Comparison of ENCODE assay signal across 21 cellular contexts in genomic region chr3:20222274-20222673, GRCh38.
"Had no signal": no experiment of that assay in that cellular context is flagged by ENCODE, and none has a peak within 500 bp of the region (broad histone marks: within the 10 kb centered on the region; RNA-seq: fewer than 3 reads in every experiment).

No MANE protein-coding gene starts in this region.

- H3K4me3 ChIP-seq: hepatocyte, pancreas, transverse colon, uterus had no signal

- DNase-seq: activated CD4-positive, alpha-beta T cell treated with anti-CD3 and anti-CD28 coated beads, Interleukin-2, amount 10 ng/mL, durations not matched to agents 7 days and 5 days; activated CD8-positive, alpha-beta memory T cell treated with anti-CD3 and anti-CD28 coated beads, Interleukin-2, amount 10 ng/mL, durations not matched to agents 7 days and 5 days; activated CD8-positive, alpha-beta T cell treated with anti-CD3 and anti-CD28 coated beads for 36 hours; activated effector memory CD4-positive, alpha-beta T cell treated with anti-CD3 and anti-CD28 coated beads, Interleukin-2, amount 50 U/mL, for 16 hours; activated naive CD4-positive, alpha-beta T cell treated with anti-CD3 and anti-CD28 coated beads, Interleukin-2, amount 10 ng/mL, durations not matched to agents 7 days and 5 days; activated T-cell treated with anti-CD3 and anti-CD28 coated beads for 4 hours; effector CD8-positive, alpha-beta T cell; foreskin melanocyte; left cardiac atrium; naive thymus-derived CD4-positive, alpha-beta T cell; pancreas; stimulated activated CD4-positive, alpha-beta T cell treated with anti-CD3 and anti-CD28 coated beads, Interleukin-2, amount 100 ng/mL, for 48 hours; stimulated activated CD8-positive, alpha-beta memory T cell treated with anti-CD3 and anti-CD28 coated beads, Interleukin-4, amount 100 ng/mL, for 48 hours; stimulated activated naive B cell treated with anti-CD40 and anti-IgM and Interleukin-4, amounts not matched to agents 10 μg/mL and 1 μg/mL and 100 μg/mL, for 72 hours; SW 1271; T-helper 17 cell; transverse colon; uterus had no signal

- H3K27me3 ChIP-seq: hepatocyte, neutrophil, pancreas, transverse colon, uterus had no signal

- H3K36me3 Mint-ChIP-seq: activated CD8-positive, alpha-beta memory T cell treated with anti-CD3 and anti-CD28 coated beads, Interleukin-2, amount 10 ng/mL, durations not matched to agents 7 days and 5 days; activated naive CD4-positive, alpha-beta T cell treated with anti-CD3 and anti-CD28 coated beads, Interleukin-2, amount 10 ng/mL, durations not matched to agents 7 days and 5 days; stimulated activated naive B cell treated with anti-CD40 and anti-IgM and Interleukin-4, amounts not matched to agents 10 μg/mL and 1 μg/mL and 100 μg/mL, for 72 hours had no signal

- ATAC-seq: activated CD8-positive, alpha-beta memory T cell treated with anti-CD3 and anti-CD28 coated beads, Interleukin-2, amount 10 ng/mL, durations not matched to agents 7 days and 5 days; activated CD8-positive, alpha-beta T cell treated with anti-CD3 and anti-CD28 coated beads for 36 hours; left cardiac atrium; naive thymus-derived CD4-positive, alpha-beta T cell; pancreas; stimulated activated naive B cell treated with anti-CD40 and anti-IgM and Interleukin-4, amounts not matched to agents 10 μg/mL and 1 μg/mL and 100 μg/mL, for 72 hours; T-helper 17 cell had no signal

- H3K4me2 ChIP-seq: hepatocyte had no signal

- H3K36me3 ChIP-seq: neutrophil, pancreas, transverse colon, uterus had no signal

- H3K27me3 Mint-ChIP-seq: activated CD4-positive, alpha-beta T cell treated with anti-CD3 and anti-CD28 coated beads, Interleukin-2, amount 10 ng/mL, durations not matched to agents 7 days and 5 days; activated CD8-positive, alpha-beta memory T cell treated with anti-CD3 and anti-CD28 coated beads, Interleukin-2, amount 10 ng/mL, durations not matched to agents 7 days and 5 days; activated CD8-positive, alpha-beta T cell treated with anti-CD3 and anti-CD28 coated beads for 36 hours; activated naive CD4-positive, alpha-beta T cell treated with anti-CD3 and anti-CD28 coated beads, Interleukin-2, amount 10 ng/mL, durations not matched to agents 7 days and 5 days; memory B cell; stimulated activated naive B cell treated with anti-CD40 and anti-IgM and Interleukin-4, amounts not matched to agents 10 μg/mL and 1 μg/mL and 100 μg/mL, for 72 hours had no signal

- H3K4me1 Mint-ChIP-seq: activated CD4-positive, alpha-beta T cell treated with anti-CD3 and anti-CD28 coated beads, Interleukin-2, amount 10 ng/mL, durations not matched to agents 7 days and 5 days; activated CD8-positive, alpha-beta memory T cell treated with anti-CD3 and anti-CD28 coated beads, Interleukin-2, amount 10 ng/mL, durations not matched to agents 7 days and 5 days; activated naive CD4-positive, alpha-beta T cell treated with anti-CD3 and anti-CD28 coated beads, Interleukin-2, amount 10 ng/mL, durations not matched to agents 7 days and 5 days; memory B cell; naive thymus-derived CD4-positive, alpha-beta T cell; stimulated activated naive B cell treated with anti-CD40 and anti-IgM and Interleukin-4, amounts not matched to agents 10 μg/mL and 1 μg/mL and 100 μg/mL, for 72 hours; T-helper 17 cell had no signal

- H3K4me3 Mint-ChIP-seq: activated CD4-positive, alpha-beta T cell treated with anti-CD3 and anti-CD28 coated beads, Interleukin-2, amount 10 ng/mL, durations not matched to agents 7 days and 5 days; activated CD8-positive, alpha-beta memory T cell treated with anti-CD3 and anti-CD28 coated beads, Interleukin-2, amount 10 ng/mL, durations not matched to agents 7 days and 5 days; activated CD8-positive, alpha-beta T cell treated with anti-CD3 and anti-CD28 coated beads for 36 hours; activated naive CD4-positive, alpha-beta T cell treated with anti-CD3 and anti-CD28 coated beads, Interleukin-2, amount 10 ng/mL, durations not matched to agents 7 days and 5 days; memory B cell; naive thymus-derived CD4-positive, alpha-beta T cell; stimulated activated naive B cell treated with anti-CD40 and anti-IgM and Interleukin-4, amounts not matched to agents 10 μg/mL and 1 μg/mL and 100 μg/mL, for 72 hours; T-helper 17 cell had no signal

- H3K9me3 ChIP-seq: neutrophil, pancreas, transverse colon, uterus had no signal

- H3K4me1 ChIP-seq: transverse colon, uterus had no signal

- H2AFZ ChIP-seq: hepatocyte had no signal

- H3K9me3 Mint-ChIP-seq: activated CD4-positive, alpha-beta T cell treated with anti-CD3 and anti-CD28 coated beads, Interleukin-2, amount 10 ng/mL, durations not matched to agents 7 days and 5 days; activated CD8-positive, alpha-beta T cell treated with anti-CD3 and anti-CD28 coated beads for 36 hours; activated naive CD4-positive, alpha-beta T cell treated with anti-CD3 and anti-CD28 coated beads, Interleukin-2, amount 10 ng/mL, durations not matched to agents 7 days and 5 days; memory B cell; naive thymus-derived CD4-positive, alpha-beta T cell; stimulated activated naive B cell treated with anti-CD40 and anti-IgM and Interleukin-4, amounts not matched to agents 10 μg/mL and 1 μg/mL and 100 μg/mL, for 72 hours had no signal

- H3K27ac ChIP-seq: hepatocyte, neutrophil, pancreas, transverse colon, uterus had no signal

- H3K27ac Mint-ChIP-seq: activated CD4-positive, alpha-beta T cell treated with anti-CD3 and anti-CD28 coated beads, Interleukin-2, amount 10 ng/mL, durations not matched to agents 7 days and 5 days; activated CD8-positive, alpha-beta memory T cell treated with anti-CD3 and anti-CD28 coated beads, Interleukin-2, amount 10 ng/mL, durations not matched to agents 7 days and 5 days; activated CD8-positive, alpha-beta T cell treated with anti-CD3 and anti-CD28 coated beads for 36 hours; activated naive CD4-positive, alpha-beta T cell treated with anti-CD3 and anti-CD28 coated beads, Interleukin-2, amount 10 ng/mL, durations not matched to agents 7 days and 5 days; memory B cell; naive thymus-derived CD4-positive, alpha-beta T cell; stimulated activated naive B cell treated with anti-CD40 and anti-IgM and Interleukin-4, amounts not matched to agents 10 μg/mL and 1 μg/mL and 100 μg/mL, for 72 hours; T-helper 17 cell had no signal
